ENCODE assay signal across 23 cellular contexts in the genomic region with DNA sequence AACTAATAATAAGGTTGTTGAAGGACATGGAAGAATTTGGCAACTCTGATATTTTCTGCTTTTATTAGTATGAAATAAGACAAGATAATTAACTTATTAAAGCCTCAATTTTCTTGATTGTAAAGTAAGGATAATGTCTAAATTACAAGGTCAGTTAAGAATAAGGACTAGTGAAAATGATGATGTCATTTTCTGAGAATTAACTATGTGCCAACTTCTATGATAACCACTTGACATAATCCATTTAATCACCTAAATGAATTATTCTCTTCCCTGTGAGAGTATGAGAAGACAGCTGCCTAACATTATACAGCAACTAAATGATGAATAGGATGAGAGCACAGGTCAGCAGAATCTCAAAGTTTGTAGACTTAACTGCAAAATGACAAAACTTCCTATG.
"Had no signal": no experiment of that assay in that cellular context is flagged by ENCODE, and none has a peak within 500 bp of the region (broad histone marks: within the 10 kb centered on the region; RNA-seq: fewer than 3 reads in every experiment).

No MANE protein-coding gene starts in this region.

- H3K27me3 ChIP-seq: SJSA1 had no signal

- H3K4me1 Mint-ChIP-seq: IgD-negative memory B cell, T-helper 17 cell had no signal

- H3K27ac ChIP-seq: SJSA1, SK-N-MC had no signal

- DNase-seq: KBM-7, MV-4-11, NCI-H1048, NCI-H1105, NCI-H1417, NCI-H1436 treated with DMSO at 0.1 percent for 48 hours, NCI-H1694, NCI-H187 treated with DMSO at 0.1 percent for 48 hours, NCI-H2029 treated with DMSO at 0.1 percent for 48 hours, NCI-H2171, NCI-H226, NCI-H446, NCI-H510A, NCI-H526 treated with DMSO at 0.1 percent for 48 hours, NCI-H748 treated with DMSO at 0.1 percent for 48 hours, Right ventricle myocardium superior, RPMI8226, SIG-M5, T-helper 1 cell, T-helper 17 cell had no signal

- H3K9me3 ChIP-seq: SJSA1 had no signal

- H3K4me3 ChIP-seq: SJSA1, SK-N-MC had no signal

- H3K4me1 ChIP-seq: SJSA1 had no signal

- H3K36me3 ChIP-seq: SJSA1 had no signal

- H3K27me3 Mint-ChIP-seq: IgD-negative memory B cell, T-helper 17 cell had no signal

- H3K27ac Mint-ChIP-seq: IgD-negative memory B cell, T-helper 17 cell had no signal

- H3K36me3 Mint-ChIP-seq: IgD-negative memory B cell had no signal

- H3K4me3 Mint-ChIP-seq: IgD-negative memory B cell, T-helper 17 cell had no signal

- ATAC-seq: T-helper 17 cell had no signal
